In genomic region chr7:136228185-136228584, GRCh38 we compare ENCODE assay signal across 19 cellular contexts.
DNase-seq lines count a peak whose midpoint lies in the region; ATAC-seq and TF ChIP-seq lines count a peak whose summit lies in the region.
"Had no signal": no experiment of that assay in that cellular context is flagged by ENCODE, and none has a peak within 500 bp of the region (broad histone marks: within the 10 kb centered on the region; RNA-seq: fewer than 3 reads in every experiment).

No MANE protein-coding gene starts in this region.

- H3K27me3 ChIP-seq in MG63 (no peaks in the 10 kb centered on the region), tibial nerve (no peaks in the 10 kb centered on the region)

- H3K4me1 ChIP-seq in mucosa of descending colon (ENCODE audit: low read depth): no peaks in the 10 kb centered on the region
- H3K4me1 ChIP-seq in tibial nerve: no peaks in the 10 kb centered on the region
- H3K4me1 ChIP-seq: A549, Caco-2, HAP-1 had no signal

- intact Hi-C loops in mucosa of descending colon (cut with DNase I, micrococcal nuclease): no loop called here

- H3K9me3 ChIP-seq in MG63 (no peaks in the 10 kb centered on the region), mucosa of descending colon (peaks cover 10% of the 10 kb centered on the region), tibial nerve (peaks cover 0 to 6% (median 0%) of the 10 kb centered on the region in 4 donors)
- H3K9me3 ChIP-seq: A549, Caco-2, HAP-1 had no signal

- ATAC-seq in mucosa of descending colon (no peak), SK-N-SH treated with all-trans-retinoic acid at 6 μM for 48 hours (no peak)
- ATAC-seq: A549 had no signal

- TF ChIP-seq CTCF in mucosa of descending colon (IDR thresholded peaks at IDR 0.05) (no peak), tibial nerve (IDR thresholded peaks at IDR 0.05) (no peak)

- 76 to 77% methylated on average over 3 of the region's 3 CpGs for WGBS in tibial nerve, 2 donors

- no peaks in the 10 kb centered on the region for H3K36me3 ChIP-seq in MG63
- H3K36me3 ChIP-seq in mucosa of descending colon (ENCODE audit: low read depth): no peaks in the 10 kb centered on the region
- no peaks in the 10 kb centered on the region for H3K36me3 ChIP-seq in tibial nerve
- H3K36me3 ChIP-seq: HAP-1 had no signal

- no peak for TF ChIP-seq EP300 in tibial nerve (IDR thresholded peaks at IDR 0.05)

- DNase-seq in COR-L47 (lab: John Stamatoyannopoulos, UW) (peak; percentile 68), MG63 (peak; percentile 8), SK-MEL-5 (ENCODE audit: low read depth, low spot score) (peak; percentile 33), mucosa of descending colon (peak in 2 of 3 donors; percentile 2 to 24), tibial nerve (ENCODE audit: low spot score in 2 of 2) (no peak), NCI-H774 (lab: John Stamatoyannopoulos, UW) (no peak)
- DNase-seq: Caco-2; CD4-positive, alpha-beta T cell; DMS 273 treated with DMSO at 0.1 percent for 48 hours; DMS79 treated with DMSO at 0.1 percent for 48 hours; NCI-H1417 treated with DMSO at 0.1 percent for 48 hours; NCI-H187; NCI-H510A; Right ventricle myocardium superior; SW 1271 had no signal

- in situ Hi-C loops in SK-MEL-5 (cut with HindIII; ENCODE audit: low pct_unique_long_range_greater_than_20kb, low sequenced_read_pairs): no loop called here

- H3K27ac ChIP-seq in tibial nerve: no peak overlapping the region
- H3K27ac ChIP-seq: A549, KMS-11 had no signal

- H3K4me3 ChIP-seq in MG63 (no peak overlapping the region), mucosa of descending colon (no peak overlapping the region), tibial nerve (no peak overlapping the region)
- H3K4me3 ChIP-seq: A549, HAP-1 had no signal

- TF ChIP-seq POLR2A in tibial nerve (IDR thresholded peaks at IDR 0.05): no peak

TF ChIP-seq in SK-N-SH treated with all-trans-retinoic acid at 6 μM for 48 hours, 23 proteins besides CTCF, POLR2A, EP300 and RAD21:
- no peak for TF ChIP-seq OSR1 (CRISPR knock-in tag; IDR thresholded peaks at IDR 0.05)
- TF ChIP-seq SNAI2 (CRISPR knock-in tag; IDR thresholded peaks at IDR 0.05): no peak
- TF ChIP-seq ARNTL (CRISPR knock-in tag; IDR thresholded peaks at IDR 0.05; ENCODE audit: borderline replicate concordance, low read depth): no peak
- TF ChIP-seq BACH2 (CRISPR knock-in tag; IDR thresholded peaks at IDR 0.05; ENCODE audit: borderline replicate concordance): no peak
- TF ChIP-seq, protein P1, sequence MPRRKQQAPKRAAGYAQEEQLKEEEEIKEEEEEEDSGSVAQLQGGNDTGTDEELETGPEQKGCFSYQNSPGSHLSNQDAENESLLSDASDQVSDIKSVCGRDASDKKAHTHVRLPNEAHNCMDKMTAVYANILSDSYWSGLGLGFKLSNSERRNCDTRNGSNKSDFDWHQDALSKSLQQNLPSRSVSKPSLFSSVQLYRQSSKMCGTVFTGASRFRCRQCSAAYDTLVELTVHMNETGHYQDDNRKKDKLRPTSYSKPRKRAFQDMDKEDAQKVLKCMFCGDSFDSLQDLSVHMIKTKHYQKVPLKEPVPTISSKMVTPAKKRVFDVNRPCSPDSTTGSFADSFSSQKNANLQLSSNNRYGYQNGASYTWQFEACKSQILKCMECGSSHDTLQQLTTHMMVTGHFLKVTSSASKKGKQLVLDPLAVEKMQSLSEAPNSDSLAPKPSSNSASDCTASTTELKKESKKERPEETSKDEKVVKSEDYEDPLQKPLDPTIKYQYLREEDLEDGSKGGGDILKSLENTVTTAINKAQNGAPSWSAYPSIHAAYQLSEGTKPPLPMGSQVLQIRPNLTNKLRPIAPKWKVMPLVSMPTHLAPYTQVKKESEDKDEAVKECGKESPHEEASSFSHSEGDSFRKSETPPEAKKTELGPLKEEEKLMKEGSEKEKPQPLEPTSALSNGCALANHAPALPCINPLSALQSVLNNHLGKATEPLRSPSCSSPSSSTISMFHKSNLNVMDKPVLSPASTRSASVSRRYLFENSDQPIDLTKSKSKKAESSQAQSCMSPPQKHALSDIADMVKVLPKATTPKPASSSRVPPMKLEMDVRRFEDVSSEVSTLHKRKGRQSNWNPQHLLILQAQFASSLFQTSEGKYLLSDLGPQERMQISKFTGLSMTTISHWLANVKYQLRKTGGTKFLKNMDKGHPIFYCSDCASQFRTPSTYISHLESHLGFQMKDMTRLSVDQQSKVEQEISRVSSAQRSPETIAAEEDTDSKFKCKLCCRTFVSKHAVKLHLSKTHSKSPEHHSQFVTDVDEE (CRISPR knock-in tag; IDR thresholded peaks at IDR 0.05): no peak
- no peak for TF ChIP-seq TOX (CRISPR knock-in tag; IDR thresholded peaks at IDR 0.05; ENCODE audit: borderline replicate concordance)
- TF ChIP-seq GLIS3 (CRISPR knock-in tag; IDR thresholded peaks at IDR 0.05): no peak
- TF ChIP-seq ZFP30 (CRISPR knock-in tag; IDR thresholded peaks at IDR 0.05): no peak
- TF ChIP-seq ZNF565 (CRISPR knock-in tag; conservative IDR thresholded peaks at IDR 0.05; ENCODE audit: low read depth): no peak
- TF ChIP-seq ZNF70 (CRISPR knock-in tag; IDR thresholded peaks at IDR 0.05): no peak
TF ChIP-seq in SK-N-SH treated with all-trans-retinoic acid at 6 μM for 48 hours: peak in this region for 0.

Comparison
In these comparisons a context has a peak if more than half of its experiments do, and no peak if none do; other contexts are left out.
1. DNase-seq: peak in COR-L47 (single experiment), MG63 (single experiment), SK-MEL-5 (single experiment) and mucosa of descending colon (2 of 3); none in tibial nerve (0 of 2) and NCI-H774 (single experiment).